Comparison of ENCODE assay signal across 8 cellular contexts in genomic region chr2:62197017-62197586, GRCh38. TPM values are rescaled to one million over a fixed set of nuclear protein-coding genes. Genes with fewer than 3 reads are reported as not detected.
DNase-seq lines count a peak whose midpoint lies in the region; ATAC-seq and TF ChIP-seq lines count a peak whose summit lies in the region.

No MANE protein-coding gene starts in this region.

- ATAC-seq in HG03045 (IDR thresholded peaks at IDR 0.05; ENCODE audit: unreplicated experiment) (no peak), HG02840 (IDR thresholded peaks at IDR 0.05; ENCODE audit: low FRiP score, unreplicated experiment) (no peak)

- no peak overlapping the region for H3K27ac ChIP-seq in neural cell (ENCODE audit: low read length)

- H3K4me2 ChIP-seq in neural cell (ENCODE audit: low read length), result peak overlapping the region; percentile 73

- peak; percentile 30 for TF ChIP-seq CTCF in GM06990 (IDR thresholded peaks at IDR 0.05; ENCODE audit: insufficient read depth, low read length, poor library complexity, severe bottlenecking)
- no peak for TF ChIP-seq CTCF in epithelial cell of esophagus (IDR thresholded peaks at IDR 0.05; ENCODE audit: insufficient read depth, low read depth, low read length, missing control alignments)
- TF ChIP-seq CTCF in neural cell (IDR thresholded peaks at IDR 0.05; ENCODE audit: poor library complexity, severe bottlenecking), result no peak

- TF ChIP-seq RAD21 in neural cell (conservative IDR thresholded peaks at IDR 0.05), result no peak

- H3F3A ChIP-seq in neural cell (ENCODE audit: insufficient read depth, low read length, poor library complexity, severe bottlenecking), result no peaks in the 10 kb centered on the region

- H3K27me3 ChIP-seq in GM06990 (replicated peaks; ENCODE audit: control insufficient read depth, insufficient read depth, low read length), result no peaks in the 10 kb centered on the region
- peaks cover 15% of the 10 kb centered on the region for H3K27me3 ChIP-seq in neural cell (ENCODE audit: insufficient read depth, low read depth, low read length)

- DNase-seq in GM06990 (ENCODE audit: extremely low read depth, insufficient read length) (peak; percentile 47), Kasumi-1 (lab: John Stamatoyannopoulos, UW) (peak; percentile 32 to 60), epithelial cell of esophagus (ENCODE audit: low read depth) (peak; percentile 20), H4 (ENCODE audit: low spot score) (no peak)
- peak; percentile 74 for DNase-seq in activated CD8-positive, alpha-beta memory T cell treated with anti-CD3 and anti-CD28 coated beads for 24 hours

- H3K36me3 ChIP-seq in GM06990 (ENCODE audit: control insufficient read depth, insufficient read depth, low read length) (0 out of 2 replicates have a peak, but pooled peaks cover 1% of the 10 kb centered on the region), neural cell (ENCODE audit: insufficient read depth, low read length) (no peaks in the 10 kb centered on the region)

- peak overlapping the region; percentile 69 for H3K9ac ChIP-seq in neural cell (ENCODE audit: low read length)

- peaks cover 5% of the 10 kb centered on the region for H3K79me2 ChIP-seq in neural cell (replicated peaks; ENCODE audit: insufficient read depth, low read length)

- H3K4me3 ChIP-seq in GM06990 (replicated peaks; ENCODE audit: low read depth, low read length), result peak overlapping the region; percentile 92
- H3K4me3 ChIP-seq in epithelial cell of esophagus (ENCODE audit: low read length), result peak overlapping the region; percentile 87
- peak overlapping the region; percentile 97 for H3K4me3 ChIP-seq in neural cell (ENCODE audit: low read length)

- no peak for TF ChIP-seq EP300 in neural cell (conservative IDR thresholded peaks at IDR 0.05; ENCODE audit: poor library complexity, severe bottlenecking)

- H4K20me1 ChIP-seq in neural cell (ENCODE audit: insufficient read depth), result no peaks in the 10 kb centered on the region

- H3K9me2 ChIP-seq in neural cell (ENCODE audit: insufficient read depth, low read length), result no peaks in the 10 kb centered on the region

- H2AFZ ChIP-seq in neural cell (ENCODE audit: low read depth, low read length), result peak overlapping the region; percentile 60

- H3K9me3 ChIP-seq in neural cell (ENCODE audit: low read length), result no peaks in the 10 kb centered on the region

TF ChIP-seq in neural cell, 6 proteins besides CTCF, POLR2A, EP300 and RAD21:
- TF ChIP-seq POLR2AphosphoS5 (IDR thresholded peaks at IDR 0.05) (no peak), SMC3 (conservative IDR thresholded peaks at IDR 0.05; ENCODE audit: poor library complexity) (no peak), EZH2 (IDR thresholded peaks at IDR 0.05; ENCODE audit: borderline replicate concordance, insufficient read depth, low read length, poor library complexity, severe bottlenecking) (no peak), TAF1 (IDR thresholded peaks at IDR 0.05; ENCODE audit: low read depth) (no peak), MXI1 (conservative IDR thresholded peaks at IDR 0.05; ENCODE audit: poor library complexity, severe bottlenecking) (no peak), REST (IDR thresholded peaks at IDR 0.05; ENCODE audit: borderline replicate concordance) (no peak)

RNA-seq across cellular contexts. Expression of gene B3GNT2, which starts 1.2 kb away (rescaled TPM):
- 4.2 and 5.8 TPM in 2 replicates for polyA plus RNA-seq in neural cell
- polyA minus RNA-seq in neural cell, result 8.7 and 10.0 TPM in 2 replicates
- 18.7 and 21.9 TPM in 2 replicates for total RNA-seq in H4 (2014; rRNA removed; shearing (Covaris generic))
